27 cellular contexts compared by ENCODE assay signal in the genomic region with DNA sequence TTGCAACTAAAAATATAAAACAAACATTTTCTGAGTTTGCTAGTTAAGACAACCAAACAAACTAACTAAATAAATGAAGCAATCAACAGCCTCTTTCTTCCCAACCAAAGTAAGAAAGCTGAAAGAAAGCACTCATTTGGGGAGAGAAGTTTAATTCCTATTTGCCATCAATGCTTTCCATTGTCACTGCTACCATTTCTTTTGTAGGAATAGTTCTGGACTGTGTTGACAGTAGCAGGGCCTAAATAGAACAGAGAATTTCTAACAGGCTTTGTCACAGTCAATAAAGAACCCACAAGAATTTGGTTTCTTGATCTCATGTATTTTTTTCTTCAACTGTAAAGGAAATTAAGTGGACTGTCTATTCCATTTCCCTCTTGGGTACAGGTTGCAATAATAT.
"Had no signal": no experiment of that assay in that cellular context is flagged by ENCODE, and none has a peak within 500 bp of the region (broad histone marks: within the 10 kb centered on the region; RNA-seq: fewer than 3 reads in every experiment).

No MANE protein-coding gene starts in this region.

- DNase-seq: activated B cell treated with CpG ODN at 0.5 μM for 24 hours; activated CD4-positive, alpha-beta T cell treated with anti-CD3 and anti-CD28 coated beads for 48 hours; activated CD4-positive, alpha-beta T cell treated with anti-CD3 and anti-CD28 coated beads, Interleukin-2, amount 50 U/mL, for 1 hour; activated CD4-positive, alpha-beta T cell treated with anti-CD3 and anti-CD28 coated beads, Interleukin-2, amount 50 U/mL, for 48 hours; activated CD8-positive, alpha-beta memory T cell treated with anti-CD3 and anti-CD28 coated beads for 24 hours; activated CD8-positive, alpha-beta T cell treated with anti-CD3 and anti-CD28 coated beads for 36 hours; activated gamma-delta T cell; activated naive CD4-positive, alpha-beta T cell; activated naive CD4-positive, alpha-beta T cell treated with anti-CD3 and anti-CD28 coated beads, Interleukin-2, amount 10 ng/mL, durations not matched to agents 7 days and 5 days; activated naive CD8-positive, alpha-beta T cell treated with anti-CD3 and anti-CD28 coated beads, Interleukin-2, amount 10 ng/mL, durations not matched to agents 7 days and 5 days; activated T-cell treated with anti-CD3 and anti-CD28 coated beads, Interleukin-2, amount 50 U/mL, for 4 hours; central memory CD4-positive, alpha-beta T cell; cerebellar nuclear complex; colonic mucosa; effector CD8-positive, alpha-beta T cell; esophagus squamous epithelium; head of caudate nucleus; T-helper 1 cell; T-helper 17 cell; T1000; WERI-Rb-1 had no signal

- H3K9me3 ChIP-seq: ascending aorta, breast epithelium, colonic mucosa had no signal

- ATAC-seq: activated CD4-positive, CD25-positive, alpha-beta regulatory T cell treated with anti-CD3 and anti-CD28 coated beads, Interleukin-2, amount 50 U/mL, for 24 hours; activated CD8-positive, alpha-beta T cell treated with anti-CD3 and anti-CD28 coated beads for 36 hours; activated naive CD4-positive, alpha-beta T cell treated with anti-CD3 and anti-CD28 coated beads, Interleukin-2, amount 50 U/mL, for 72 hours; activated T-cell treated with anti-CD3 and anti-CD28 coated beads, Interleukin-2, amount 50 U/mL, for 4 hours; T-helper 17 cell had no signal

- H3K4me3 ChIP-seq: ascending aorta, breast epithelium, cardiac muscle cell, colonic mucosa, esophagus squamous epithelium had no signal

- H3K27me3 ChIP-seq: ascending aorta, breast epithelium, cardiac muscle cell, colonic mucosa, esophagus squamous epithelium had no signal

- H3K36me3 ChIP-seq: ascending aorta, breast epithelium, cardiac muscle cell, colonic mucosa, esophagus squamous epithelium, WERI-Rb-1 had no signal

- H3K4me1 ChIP-seq: ascending aorta, breast epithelium, colonic mucosa, esophagus squamous epithelium had no signal

- H3K27ac ChIP-seq: ascending aorta, breast epithelium, cardiac muscle cell, colonic mucosa, epithelial cell of prostate, esophagus squamous epithelium, WERI-Rb-1 had no signal
